Comparison of ENCODE assay signal across 1 cellular context in genomic region chr11:95152878-95153856, GRCh38.
TF ChIP-seq lines count a peak whose summit lies in the region.

No MANE protein-coding gene starts in this region.

TF ChIP-seq in K562, 482 proteins besides CTCF, POLR2A, EP300 and RAD21 (continued from another document and continues in another):
- TF ChIP-seq BRF2 (IDR thresholded peaks at IDR 0.05; ENCODE audit: borderline replicate concordance, insufficient read depth, insufficient read length) (no peak), PML (IDR thresholded peaks at IDR 0.05; ENCODE audit: low read length) (peak; percentile 100), NONO (IDR thresholded peaks at IDR 0.05; ENCODE audit: low read depth in 2 of 2, low read length in 1 of 2) (peak in 1 of 2 experiments; percentile 83; a peak in 2 of 4 replicates), ARID3B (CRISPR knock-in tag; IDR thresholded peaks at IDR 0.05; ENCODE audit: borderline replicate concordance) (no peak), HEY1 (CRISPR knock-in tag; IDR thresholded peaks at IDR 0.05; ENCODE audit: borderline replicate concordance) (no peak), CBFB (CRISPR knock-in tag; IDR thresholded peaks at IDR 0.05) (no peak), ZNF184 (CRISPR knock-in tag; IDR thresholded peaks at IDR 0.05) (no peak), SREBF1 (IDR thresholded peaks at IDR 0.05; ENCODE audit: borderline replicate concordance, low read depth, low read length) (no peak), PTTG1 (tag; IDR thresholded peaks at IDR 0.05; ENCODE audit: low read depth) (no peak), SP2 (IDR thresholded peaks at IDR 0.05; ENCODE audit: extremely low read depth, low read depth, low read length, poor library complexity, severe bottlenecking) (no peak), KDM2B (CRISPR knock-in tag; IDR thresholded peaks at IDR 0.05) (no peak), ZNF3 (CRISPR knock-in tag; IDR thresholded peaks at IDR 0.05) (no peak), BHLHE40 (IDR thresholded peaks at IDR 0.05; ENCODE audit: low read length) (peak; percentile 86), XRCC5 (IDR thresholded peaks at IDR 0.05; ENCODE audit: low read depth, low read length) (no peak), SMAD3 (CRISPR knock-in tag; conservative IDR thresholded peaks at IDR 0.05) (peak; percentile 80; the same call in 1 of the 2 replicates), ZNF695 (CRISPR knock-in tag; IDR thresholded peaks at IDR 0.05) (no peak), ZBTB8A (IDR thresholded peaks at IDR 0.05; ENCODE audit: partially characterized antibody) (no peak), SRF (CRISPR knock-in tag; IDR thresholded peaks at IDR 0.05) (no peak), ELK1 (CRISPR knock-in tag; IDR thresholded peaks at IDR 0.05) (no peak), ZNF140 (CRISPR knock-in tag; IDR thresholded peaks at IDR 0.05) (no peak), GATA2 (CRISPR knock-in tag; IDR thresholded peaks at IDR 0.05) (peak; percentile 99), NR4A1 (CRISPR knock-in tag; IDR thresholded peaks at IDR 0.05) (no peak), NR4A1 (tag; IDR thresholded peaks at IDR 0.05) (peak; percentile 96), SMARCA5 (IDR thresholded peaks at IDR 0.05) (no peak), RUNX1 (IDR thresholded peaks at IDR 0.05; ENCODE audit: low read depth) (peak; percentile 89; the same call in 1 of the 2 replicates), ZNF318 (IDR thresholded peaks at IDR 0.05; ENCODE audit: borderline replicate concordance in 1 of 2, low read depth in 1 of 2) (peak in 1 of 2 experiments; percentile 68; a peak in 2 of 4 replicates), MTF1 (CRISPR knock-in tag; IDR thresholded peaks at IDR 0.05; ENCODE audit: borderline replicate concordance) (no peak), SREBF2 (CRISPR knock-in tag; IDR thresholded peaks at IDR 0.05) (no peak), CHAMP1 (IDR thresholded peaks at IDR 0.05) (peak; percentile 99), ILK (tag; IDR thresholded peaks at IDR 0.05; ENCODE audit: borderline replicate concordance, low read depth) (no peak)
- TF ChIP-seq, protein P1, sequence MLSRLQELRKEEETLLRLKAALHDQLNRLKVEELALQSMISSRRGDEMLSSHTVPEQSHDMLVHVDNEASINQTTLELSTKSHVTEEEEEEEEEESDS (CRISPR knock-in tag; IDR thresholded peaks at IDR 0.05): no peak
- TF ChIP-seq, protein P2, sequence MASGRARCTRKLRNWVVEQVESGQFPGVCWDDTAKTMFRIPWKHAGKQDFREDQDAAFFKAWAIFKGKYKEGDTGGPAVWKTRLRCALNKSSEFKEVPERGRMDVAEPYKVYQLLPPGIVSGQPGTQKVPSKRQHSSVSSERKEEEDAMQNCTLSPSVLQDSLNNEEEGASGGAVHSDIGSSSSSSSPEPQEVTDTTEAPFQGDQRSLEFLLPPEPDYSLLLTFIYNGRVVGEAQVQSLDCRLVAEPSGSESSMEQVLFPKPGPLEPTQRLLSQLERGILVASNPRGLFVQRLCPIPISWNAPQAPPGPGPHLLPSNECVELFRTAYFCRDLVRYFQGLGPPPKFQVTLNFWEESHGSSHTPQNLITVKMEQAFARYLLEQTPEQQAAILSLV (tag; IDR thresholded peaks at IDR 0.05): peak; percentile 55
- TF ChIP-seq, protein P3, sequence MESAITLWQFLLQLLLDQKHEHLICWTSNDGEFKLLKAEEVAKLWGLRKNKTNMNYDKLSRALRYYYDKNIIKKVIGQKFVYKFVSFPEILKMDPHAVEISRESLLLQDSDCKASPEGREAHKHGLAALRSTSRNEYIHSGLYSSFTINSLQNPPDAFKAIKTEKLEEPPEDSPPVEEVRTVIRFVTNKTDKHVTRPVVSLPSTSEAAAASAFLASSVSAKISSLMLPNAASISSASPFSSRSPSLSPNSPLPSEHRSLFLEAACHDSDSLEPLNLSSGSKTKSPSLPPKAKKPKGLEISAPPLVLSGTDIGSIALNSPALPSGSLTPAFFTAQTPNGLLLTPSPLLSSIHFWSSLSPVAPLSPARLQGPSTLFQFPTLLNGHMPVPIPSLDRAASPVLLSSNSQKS (CRISPR knock-in tag; IDR thresholded peaks at IDR 0.05): no peak
- TF ChIP-seq, protein P4, sequence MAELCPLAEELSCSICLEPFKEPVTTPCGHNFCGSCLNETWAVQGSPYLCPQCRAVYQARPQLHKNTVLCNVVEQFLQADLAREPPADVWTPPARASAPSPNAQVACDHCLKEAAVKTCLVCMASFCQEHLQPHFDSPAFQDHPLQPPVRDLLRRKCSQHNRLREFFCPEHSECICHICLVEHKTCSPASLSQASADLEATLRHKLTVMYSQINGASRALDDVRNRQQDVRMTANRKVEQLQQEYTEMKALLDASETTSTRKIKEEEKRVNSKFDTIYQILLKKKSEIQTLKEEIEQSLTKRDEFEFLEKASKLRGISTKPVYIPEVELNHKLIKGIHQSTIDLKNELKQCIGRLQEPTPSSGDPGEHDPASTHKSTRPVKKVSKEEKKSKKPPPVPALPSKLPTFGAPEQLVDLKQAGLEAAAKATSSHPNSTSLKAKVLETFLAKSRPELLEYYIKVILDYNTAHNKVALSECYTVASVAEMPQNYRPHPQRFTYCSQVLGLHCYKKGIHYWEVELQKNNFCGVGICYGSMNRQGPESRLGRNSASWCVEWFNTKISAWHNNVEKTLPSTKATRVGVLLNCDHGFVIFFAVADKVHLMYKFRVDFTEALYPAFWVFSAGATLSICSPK (IDR thresholded peaks at IDR 0.05; ENCODE audit: borderline replicate concordance): no peak
- TF ChIP-seq, protein P5, sequence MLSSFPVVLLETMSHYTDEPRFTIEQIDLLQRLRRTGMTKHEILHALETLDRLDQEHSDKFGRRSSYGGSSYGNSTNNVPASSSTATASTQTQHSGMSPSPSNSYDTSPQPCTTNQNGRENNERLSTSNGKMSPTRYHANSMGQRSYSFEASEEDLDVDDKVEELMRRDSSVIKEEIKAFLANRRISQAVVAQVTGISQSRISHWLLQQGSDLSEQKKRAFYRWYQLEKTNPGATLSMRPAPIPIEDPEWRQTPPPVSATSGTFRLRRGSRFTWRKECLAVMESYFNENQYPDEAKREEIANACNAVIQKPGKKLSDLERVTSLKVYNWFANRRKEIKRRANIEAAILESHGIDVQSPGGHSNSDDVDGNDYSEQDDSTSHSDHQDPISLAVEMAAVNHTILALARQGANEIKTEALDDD (IDR thresholded peaks at IDR 0.05): peak; percentile 92
- TF ChIP-seq, protein P6, sequence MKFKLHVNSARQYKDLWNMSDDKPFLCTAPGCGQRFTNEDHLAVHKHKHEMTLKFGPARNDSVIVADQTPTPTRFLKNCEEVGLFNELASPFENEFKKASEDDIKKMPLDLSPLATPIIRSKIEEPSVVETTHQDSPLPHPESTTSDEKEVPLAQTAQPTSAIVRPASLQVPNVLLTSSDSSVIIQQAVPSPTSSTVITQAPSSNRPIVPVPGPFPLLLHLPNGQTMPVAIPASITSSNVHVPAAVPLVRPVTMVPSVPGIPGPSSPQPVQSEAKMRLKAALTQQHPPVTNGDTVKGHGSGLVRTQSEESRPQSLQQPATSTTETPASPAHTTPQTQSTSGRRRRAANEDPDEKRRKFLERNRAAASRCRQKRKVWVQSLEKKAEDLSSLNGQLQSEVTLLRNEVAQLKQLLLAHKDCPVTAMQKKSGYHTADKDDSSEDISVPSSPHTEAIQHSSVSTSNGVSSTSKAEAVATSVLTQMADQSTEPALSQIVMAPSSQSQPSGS (CRISPR knock-in tag; IDR thresholded peaks at IDR 0.05): no peak
